Comparison of ENCODE assay signal across 8 cellular contexts in the genomic region with DNA sequence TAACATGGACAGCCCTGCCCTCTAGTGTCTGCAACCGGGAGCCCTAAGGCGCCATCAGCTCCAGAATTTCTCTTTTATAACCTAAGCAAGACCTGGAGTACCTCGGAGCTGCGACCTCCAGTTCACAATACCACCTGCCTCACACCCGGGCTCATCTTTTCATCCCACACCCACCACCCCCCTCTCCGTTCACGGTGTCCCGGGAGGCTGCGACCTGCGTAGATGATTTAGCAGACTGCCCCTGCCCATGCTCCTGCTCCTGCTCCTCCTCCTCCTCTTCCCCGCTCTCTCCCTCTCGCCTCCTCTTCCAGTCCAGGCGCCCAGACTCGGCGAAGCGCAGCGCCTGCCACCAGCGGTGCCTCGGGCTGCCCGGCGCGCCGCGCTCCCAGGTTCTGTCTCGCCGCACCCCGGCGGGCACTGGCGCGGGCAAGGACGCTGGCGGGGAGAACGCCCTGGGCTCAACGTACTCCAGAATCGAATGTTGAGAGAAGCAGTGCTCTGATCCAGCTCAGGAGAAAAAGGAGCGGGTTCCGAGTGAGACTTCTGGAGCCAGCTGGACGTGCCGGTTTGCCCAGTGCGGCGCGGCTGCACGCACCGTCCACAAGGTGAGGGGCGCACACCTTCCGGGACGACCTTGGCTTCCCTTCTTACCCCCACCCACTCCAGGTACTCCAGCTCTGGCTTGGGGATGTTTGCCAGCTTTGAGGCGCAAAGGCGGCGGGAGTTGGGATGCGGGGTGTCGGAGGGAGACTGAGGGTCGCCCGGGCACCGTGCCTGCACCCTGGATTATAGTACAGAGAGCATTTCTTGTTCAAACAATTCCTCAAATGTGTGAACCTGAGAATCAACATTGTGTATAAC. TPM values are rescaled to one million over a fixed set of nuclear protein-coding genes. Genes with fewer than 3 reads are reported as not detected.
DNase-seq lines count a peak whose midpoint lies in the region; ATAC-seq and TF ChIP-seq lines count a peak whose summit lies in the region.

A gene with protein sequence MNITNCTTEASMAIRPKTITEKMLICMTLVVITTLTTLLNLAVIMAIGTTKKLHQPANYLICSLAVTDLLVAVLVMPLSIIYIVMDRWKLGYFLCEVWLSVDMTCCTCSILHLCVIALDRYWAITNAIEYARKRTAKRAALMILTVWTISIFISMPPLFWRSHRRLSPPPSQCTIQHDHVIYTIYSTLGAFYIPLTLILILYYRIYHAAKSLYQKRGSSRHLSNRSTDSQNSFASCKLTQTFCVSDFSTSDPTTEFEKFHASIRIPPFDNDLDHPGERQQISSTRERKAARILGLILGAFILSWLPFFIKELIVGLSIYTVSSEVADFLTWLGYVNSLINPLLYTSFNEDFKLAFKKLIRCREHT (plus strand): TSS at position 310 of the 861 bp plus-strand sequence. CDS start 77,807 bp downstream, outside the sequence.

- 1% methylated on average over 55 of the region's 55 CpGs for WGBS in urinary bladder

- H3K27ac ChIP-seq in urinary bladder (ENCODE audit: low read depth): no peak within 1 kb of the TSS

- peaks cover 13% of the 10 kb centered on the region for H3K4me1 Mint-ChIP-seq in memory B cell

- peak within 1 kb of the TSS; percentile 66 for H3K4me3 Mint-ChIP-seq in memory B cell

- peak; percentile 18 to 26 for DNase-seq in stimulated activated CD4-positive, alpha-beta T cell treated with anti-CD3 and anti-CD28 coated beads, Interleukin-2, amount 100 ng/mL, for 24 hours
- DNase-seq in stimulated activated CD4-positive, alpha-beta T cell treated with anti-CD3 and anti-CD28 coated beads, Interleukin-4, amount 100 ng/mL, for 24 hours: no peak
- DNase-seq in NCI-H774 (lab: John Stamatoyannopoulos, UW): peak; percentile 78
- peak; percentile 44 for DNase-seq in choroid plexus epithelial cell (ENCODE audit: low read depth)
- peak in 1 of 2 donors; percentile 14 for DNase-seq in memory B cell (ENCODE audit: low spot score in 2 of 2)
- no peak for DNase-seq in activated CD4-positive, alpha-beta T cell treated with anti-CD3 and anti-CD28 coated beads, Interleukin-2, amount 50 U/mL, for 4 hours

- peaks cover 22% of the 10 kb centered on the region for H3K27me3 Mint-ChIP-seq in memory B cell

- peak; percentile 70 for TF ChIP-seq CTCF in choroid plexus epithelial cell (conservative IDR thresholded peaks at IDR 0.05; ENCODE audit: low read depth, low read length)

- no peaks in the 10 kb centered on the region for H3K36me3 Mint-ChIP-seq in memory B cell

- H3K9me3 Mint-ChIP-seq in memory B cell: no peaks in the 10 kb centered on the region

- H3K27ac Mint-ChIP-seq in memory B cell: no peak within 1 kb of the TSS

- H3K4me3 ChIP-seq in choroid plexus epithelial cell (ENCODE audit: low read depth, low read length) (peak within 1 kb of the TSS; percentile 23), urinary bladder (ENCODE audit: low read depth, low read length) (peak within 1 kb of the TSS; percentile 9)

- ATAC-seq in HG03095 (IDR thresholded peaks at IDR 0.05; ENCODE audit: unreplicated experiment) (peak; percentile 66), memory B cell (ENCODE audit: low read depth) (peak; percentile 51)

- no peaks in the 10 kb centered on the region for H3K4me1 ChIP-seq in urinary bladder (ENCODE audit: insufficient read depth)

- no peaks in the 10 kb centered on the region for H3K36me3 ChIP-seq in urinary bladder (ENCODE audit: insufficient read depth)

RNA-seq across cellular contexts. Expression of the gene that starts here (rescaled TPM):
- 0.26 TPM for total RNA-seq in urinary bladder
- not detected for polyA plus RNA-seq in urinary bladder

Comparison
In these comparisons a context has a peak if more than half of its experiments do, and no peak if none do; other contexts are left out.
1. DNase-seq: peak in stimulated activated CD4-positive, alpha-beta T cell treated with anti-CD3 and anti-CD28 coated beads, Interleukin-2, amount 100 ng/mL, for 24 hours (2 of 2), NCI-H774 (single experiment) and choroid plexus epithelial cell (single experiment); none in stimulated activated CD4-positive, alpha-beta T cell treated with anti-CD3 and anti-CD28 coated beads, Interleukin-4, amount 100 ng/mL, for 24 hours (single experiment) and activated CD4-positive, alpha-beta T cell treated with anti-CD3 and anti-CD28 coated beads, Interleukin-2, amount 50 U/mL, for 4 hours (0 of 2).